In genomic region chrX:356385-357034, GRCh38 we compare ENCODE assay signal across 13 cellular contexts. TPM values are rescaled to one million over a fixed set of nuclear protein-coding genes. Genes with fewer than 3 reads are reported as not detected.
A peak's percentile ranks its signal among the peaks of the same experiment; 100 is the strongest.
DNase-seq lines count a peak whose midpoint lies in the region; ATAC-seq and TF ChIP-seq lines count a peak whose summit lies in the region.
"Had no signal": no experiment of that assay in that cellular context is flagged by ENCODE, and none has a peak within 500 bp of the region (broad histone marks: within the 10 kb centered on the region; RNA-seq: fewer than 3 reads in every experiment).

No MANE protein-coding gene starts in this region.

- H3K36me3 ChIP-seq in DND-41 (ENCODE audit: insufficient read depth, low read length): peaks cover 74% of the 10 kb centered on the region

- no peak overlapping the region for H2AFZ ChIP-seq in DND-41 (ENCODE audit: low read depth, low read length)

- peak; percentile 28 for ATAC-seq in DND-41 (ENCODE audit: insufficient read depth, low read depth)
- no peak for ATAC-seq in HG03521 (IDR thresholded peaks at IDR 0.05; ENCODE audit: unreplicated experiment)
- ATAC-seq in HG03565 (IDR thresholded peaks at IDR 0.05; ENCODE audit: unreplicated experiment): no peak
- ATAC-seq: gastroesophageal sphincter, left colon had no signal

- peaks cover 11% of the 10 kb centered on the region for H3K9me3 ChIP-seq in DND-41 (ENCODE audit: insufficient read depth, low read length, severe bottlenecking)

- peaks cover 80% of the 10 kb centered on the region for H3K79me2 ChIP-seq in DND-41 (ENCODE audit: insufficient read depth, low read length)

- H3K4me2 ChIP-seq in DND-41 (ENCODE audit: insufficient read depth, low read length): peak overlapping the region; percentile 63

- H4K20me1 ChIP-seq in DND-41 (ENCODE audit: insufficient read depth, low read length): 0 out of 2 replicates have a peak, but pooled peaks cover 3% of the 10 kb centered on the region

- DNase-seq in AG04449 (ENCODE audit: low read depth, low spot score): peak; percentile 52
- DNase-seq in DND-41: no peak
- no peak for DNase-seq in activated CD4-positive, alpha-beta memory T cell treated with anti-CD3 and anti-CD28 coated beads for 36 hours
- DNase-seq in iris pigment epithelial cell (ENCODE audit: low read depth): peak; percentile 85
- DNase-seq in NCI-H526 treated with DMSO at 0.1 percent for 48 hours (lab: John Stamatoyannopoulos, UW): no peak
- DNase-seq in NCI-H1417 (lab: John Stamatoyannopoulos, UW): no peak
- DNase-seq: activated gamma-delta T cell treated with Interleukin-2 at 50 U/mL for 16 hours, left colon, NCI-H2171 treated with DMSO at 0.1 percent for 48 hours had no signal

- peak overlapping the region; percentile 91 for H3K27ac Mint-ChIP-seq in activated CD4-positive, alpha-beta memory T cell treated with anti-CD3 and anti-CD28 coated beads for 36 hours
- H3K27ac Mint-ChIP-seq: dendritic cell treated with granulocyte-macrophage colony-stimulating factor and Interleukin-4, amounts not matched to agents 40 ng/mL and 50 ng/mL, for 4 days had no signal

- H3K4me1 ChIP-seq in DND-41 (ENCODE audit: insufficient read depth, low read length): peaks cover 32% of the 10 kb centered on the region
- H3K4me1 ChIP-seq: gastroesophageal sphincter had no signal

- peak overlapping the region; percentile 62 for H3K9ac ChIP-seq in DND-41 (ENCODE audit: low read depth, low read length)

- peaks cover 46% of the 10 kb centered on the region for H3K36me3 Mint-ChIP-seq in activated CD4-positive, alpha-beta memory T cell treated with anti-CD3 and anti-CD28 coated beads for 36 hours

- CTCF ChIA-PET in AG04449 (lab: Yijun Ruan, JAX): no interaction called here
- CTCF ChIA-PET in activated CD4-positive, alpha-beta memory T cell treated with anti-CD3 and anti-CD28 coated beads for 36 hours (lab: Charles Lee): no interaction called here

- H3K4me3 ChIP-seq in AG04449 (ENCODE audit: low read depth, low read length) (no peak overlapping the region), DND-41 (ENCODE audit: low read depth in 1 of 2, low read length in 2 of 2) (peak overlapping the region in 1 of 2 experiments; percentile 20; a peak in 1 of 4 replicates)
- H3K4me3 ChIP-seq: gastroesophageal sphincter had no signal

- no peak for TF ChIP-seq CTCF in AG04449 (IDR thresholded peaks at IDR 0.05; ENCODE audit: insufficient read depth, low read length, missing control alignments)
- no peak for TF ChIP-seq CTCF in DND-41 (IDR thresholded peaks at IDR 0.05; ENCODE audit: borderline replicate concordance, extremely low read depth, low read length, poor library complexity, severe bottlenecking)

- intact Hi-C loops in activated CD4-positive, alpha-beta memory T cell treated with anti-CD3 and anti-CD28 coated beads for 36 hours (cut with micrococcal nuclease): loop anchor here (1.0 kb wide), 1 partner anchor 38 kb away; the partner anchor contains the start of gene GTPBP6

- POLR2A ChIA-PET in AG04449 (lab: Yijun Ruan, JAX): no interaction called here
- POLR2A ChIA-PET in activated CD4-positive, alpha-beta memory T cell treated with anti-CD3 and anti-CD28 coated beads for 36 hours (lab: Charles Lee): no interaction called here

- H3K27me3 ChIP-seq in DND-41 (ENCODE audit: insufficient read depth, low read length, poor library complexity): no peaks in the 10 kb centered on the region
- H3K27me3 ChIP-seq: gastroesophageal sphincter had no signal

- H3K4me1 Mint-ChIP-seq in activated CD4-positive, alpha-beta memory T cell treated with anti-CD3 and anti-CD28 coated beads for 36 hours (ENCODE audit: low read depth): peaks cover 19% of the 10 kb centered on the region

- peaks cover 28% of the 10 kb centered on the region for H3K9me3 Mint-ChIP-seq in activated CD4-positive, alpha-beta memory T cell treated with anti-CD3 and anti-CD28 coated beads for 36 hours

- H3K4me3 Mint-ChIP-seq in activated CD4-positive, alpha-beta memory T cell treated with anti-CD3 and anti-CD28 coated beads for 36 hours: no peak overlapping the region
- H3K4me3 Mint-ChIP-seq: dendritic cell treated with granulocyte-macrophage colony-stimulating factor and Interleukin-4, amounts not matched to agents 40 ng/mL and 50 ng/mL, for 4 days had no signal

- H3K27ac ChIP-seq in DND-41 (ENCODE audit: low read length): peak overlapping the region; percentile 93
- H3K27ac ChIP-seq: gastroesophageal sphincter had no signal

- H3K27me3 Mint-ChIP-seq in activated CD4-positive, alpha-beta memory T cell treated with anti-CD3 and anti-CD28 coated beads for 36 hours: no peaks in the 10 kb centered on the region
- H3K27me3 Mint-ChIP-seq: dendritic cell treated with granulocyte-macrophage colony-stimulating factor and Interleukin-4, amounts not matched to agents 40 ng/mL and 50 ng/mL, for 4 days had no signal

RNA-seq across cellular contexts. Expression of gene PPP2R3B, which starts 30.2 kb away (rescaled TPM):
- 10 to 100 TPM; 31.7 to 32.2 TPM for total RNA-seq in activated CD4-positive, alpha-beta memory T cell treated with anti-CD3 and anti-CD28 coated beads for 36 hours

RNA-seq across cellular contexts. Expression of gene GTPBP6, which starts 37.9 kb away (rescaled TPM):
- total RNA-seq in activated CD4-positive, alpha-beta memory T cell treated with anti-CD3 and anti-CD28 coated beads for 36 hours: 10 to 100 TPM; 60.0 to 62.4 TPM

Comparison
In these comparisons a context has a peak if more than half of its experiments do, and no peak if none do; other contexts are left out.
1. DNase-seq: peak in AG04449 (single experiment) and iris pigment epithelial cell (single experiment); none in DND-41 (single experiment), activated CD4-positive, alpha-beta memory T cell treated with anti-CD3 and anti-CD28 coated beads for 36 hours (single experiment), NCI-H526 treated with DMSO at 0.1 percent for 48 hours (single experiment) and NCI-H1417 (0 of 3).